ENCODE assay signal across 8 cellular contexts in genomic region chr7:16646427-16647081, GRCh38. TPM values are rescaled to one million over a fixed set of nuclear protein-coding genes. Genes with fewer than 3 reads are reported as not detected.
DNase-seq lines count a peak whose midpoint lies in the region; ATAC-seq and TF ChIP-seq lines count a peak whose summit lies in the region.

No MANE protein-coding gene starts in this region.

- peaks cover 48% of the 10 kb centered on the region for H3K36me3 Mint-ChIP-seq in activated naive CD8-positive, alpha-beta T cell treated with anti-CD3 and anti-CD28 coated beads for 36 hours

- H3K4me1 ChIP-seq in right atrium auricular region = peaks cover 0 to 63% of the 10 kb centered on the region in 2 donors
- H3K4me1 ChIP-seq in gastrocnemius medialis = peaks cover 73 to 77% of the 10 kb centered on the region in 2 donors

- H3K27me3 Mint-ChIP-seq in activated naive CD8-positive, alpha-beta T cell treated with anti-CD3 and anti-CD28 coated beads for 36 hours = no peaks in the 10 kb centered on the region

- H3K4me3 ChIP-seq in NB4 (ENCODE audit: low read depth, low read length) (peak overlapping the region; percentile 90), right atrium auricular region (peak overlapping the region; percentile 90 to 98), gastrocnemius medialis (peak overlapping the region; percentile 82 to 97 (median 91))

- TF ChIP-seq POLR2A in NB4 (IDR thresholded peaks at IDR 0.05; ENCODE audit: extremely low read depth, insufficient read length) (no peak), gastrocnemius medialis (IDR thresholded peaks at IDR 0.05) (no peak)

- H3K27ac Mint-ChIP-seq in activated naive CD8-positive, alpha-beta T cell treated with anti-CD3 and anti-CD28 coated beads for 36 hours = peak overlapping the region; percentile 99

- DNase-seq in Right ventricle myocardium inferior (ENCODE audit: missing footprints) (no peak), cardiac septum (ENCODE audit: low spot score) (no peak), NB4 (ENCODE audit: low read depth) (peak; percentile 56), right atrium auricular region (ENCODE audit: low spot score) (no peak), gastrocnemius medialis (no peak), mesenteric fat pad (ENCODE audit: low spot score) (no peak)
- no peak for DNase-seq in activated naive CD8-positive, alpha-beta T cell treated with anti-CD3 and anti-CD28 coated beads for 36 hours

- H3K9me3 Mint-ChIP-seq in activated naive CD8-positive, alpha-beta T cell treated with anti-CD3 and anti-CD28 coated beads for 36 hours = no peaks in the 10 kb centered on the region

- ATAC-seq in Right ventricle myocardium inferior = peak; percentile 5
- ATAC-seq in gastrocnemius medialis = peak; percentile 25 to 26
- ATAC-seq in GM18498 (IDR thresholded peaks at IDR 0.05; ENCODE audit: unreplicated experiment) = no peak

- no peaks in the 10 kb centered on the region for H3K9me3 ChIP-seq in right atrium auricular region
- H3K9me3 ChIP-seq in gastrocnemius medialis = no peaks in the 10 kb centered on the region

- H3K4me1 Mint-ChIP-seq in activated naive CD8-positive, alpha-beta T cell treated with anti-CD3 and anti-CD28 coated beads for 36 hours = peaks cover 52% of the 10 kb centered on the region

- in situ Hi-C loops in gastrocnemius medialis (cut with MboI; ENCODE audit: low sequenced_read_pairs in 4 of 4) = no loop called here

- H3K27ac ChIP-seq in right atrium auricular region = peak overlapping the region; percentile 90 to 95
- peak overlapping the region; percentile 94 to 98 (median 96) for H3K27ac ChIP-seq in gastrocnemius medialis

- H3K36me3 ChIP-seq in right atrium auricular region = no peaks in the 10 kb centered on the region
- H3K36me3 ChIP-seq in gastrocnemius medialis = no peaks in the 10 kb centered on the region

- TF ChIP-seq CTCF in NB4 (IDR thresholded peaks at IDR 0.05; ENCODE audit: low read depth, low read length) (no peak), right atrium auricular region (IDR thresholded peaks at IDR 0.05) (no peak), gastrocnemius medialis (IDR thresholded peaks at IDR 0.05 in 4 of 5, conservative IDR thresholded peaks at IDR 0.05 in 1 of 5) (peak in 1 of 5 experiments; percentile 16)

- H3K27me3 ChIP-seq in right atrium auricular region (no peaks in the 10 kb centered on the region), gastrocnemius medialis (no peaks in the 10 kb centered on the region)

- intact Hi-C loops in Right ventricle myocardium inferior (cut with DNase I) = no loop called here
- intact Hi-C loops in cardiac septum (cut with DNase I) = loop anchor here (10.0 kb wide), 1 partner anchor 648 kb away; the partner anchor contains the start of gene AHR
- intact Hi-C loops in gastrocnemius medialis (cut with DNase I; ENCODE audit: low total_unique reads) = no loop called here

- peak overlapping the region; percentile 99 for H3K4me3 Mint-ChIP-seq in activated naive CD8-positive, alpha-beta T cell treated with anti-CD3 and anti-CD28 coated beads for 36 hours

RNA-seq across cellular contexts. Expression of gene BZW2, which starts 0.6 kb away (rescaled TPM):
- total RNA-seq in Right ventricle myocardium inferior = 369 TPM
- 285 TPM for total RNA-seq in cardiac septum
- 100 to 1,000 TPM; 158 to 162 TPM for total RNA-seq in activated naive CD8-positive, alpha-beta T cell treated with anti-CD3 and anti-CD28 coated beads for 36 hours
- 100 to 1,000 TPM; 206 to 292 TPM for total RNA-seq in right atrium auricular region
- 100 to 1,000 TPM in 3 of 4 donors, 10 to 100 TPM in 1; 86.6 to 145 (median 123) TPM for total RNA-seq in gastrocnemius medialis
- total RNA-seq in mesenteric fat pad = 41.9 TPM

RNA-seq across cellular contexts. Expression of gene ANKMY2, which starts 1.0 kb away (rescaled TPM):
- total RNA-seq in Right ventricle myocardium inferior = 21.9 TPM
- total RNA-seq in cardiac septum = 36.5 TPM
- total RNA-seq in activated naive CD8-positive, alpha-beta T cell treated with anti-CD3 and anti-CD28 coated beads for 36 hours = 10 to 100 TPM; 12.1 to 12.5 TPM
- 10 to 100 TPM; 20.8 to 33.7 TPM for total RNA-seq in right atrium auricular region
- 10 to 100 TPM in 1 of 4 donors, 1 to 10 TPM in 3; 7.9 to 16.2 (median 8.6) TPM for total RNA-seq in gastrocnemius medialis
- total RNA-seq in mesenteric fat pad = 14.9 TPM
